ENCODE assay signal across 2 cellular contexts in the genomic region with DNA sequence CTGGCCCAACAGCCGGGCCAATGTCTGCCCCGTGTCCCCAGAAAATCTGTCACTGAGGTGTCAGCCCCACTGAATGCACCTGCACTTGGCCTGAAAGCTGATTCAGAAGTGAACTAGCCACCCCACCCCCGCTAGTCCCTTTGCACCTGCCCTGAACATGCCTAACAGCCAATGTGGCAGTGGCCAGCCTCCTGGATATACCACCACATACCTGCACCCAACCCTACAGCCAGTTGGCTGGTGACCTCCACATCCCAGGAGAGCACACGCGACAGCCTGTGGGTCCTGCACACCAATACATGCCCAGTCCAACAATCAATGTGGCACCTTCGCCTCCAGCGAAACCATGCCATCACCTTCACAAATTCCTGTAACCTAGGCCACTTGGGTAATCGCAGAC.
TF ChIP-seq lines count a peak whose summit lies in the region.

No MANE protein-coding gene starts in this region.

TF ChIP-seq in H1, 55 proteins besides CTCF, POLR2A, EP300 and RAD21 (continued from another document):
- TF ChIP-seq, protein P1, sequence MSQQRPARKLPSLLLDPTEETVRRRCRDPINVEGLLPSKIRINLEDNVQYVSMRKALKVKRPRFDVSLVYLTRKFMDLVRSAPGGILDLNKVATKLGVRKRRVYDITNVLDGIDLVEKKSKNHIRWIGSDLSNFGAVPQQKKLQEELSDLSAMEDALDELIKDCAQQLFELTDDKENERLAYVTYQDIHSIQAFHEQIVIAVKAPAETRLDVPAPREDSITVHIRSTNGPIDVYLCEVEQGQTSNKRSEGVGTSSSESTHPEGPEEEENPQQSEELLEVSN (IDR thresholded peaks at IDR 0.05): no peak
- TF ChIP-seq HDAC6 (IDR thresholded peaks at IDR 0.05; ENCODE audit: low read depth, low read length) (no peak), RBBP5 (IDR thresholded peaks at IDR 0.05; ENCODE audit: borderline replicate concordance, low read depth, low read length) (no peak), POU5F1 (IDR thresholded peaks at IDR 0.05; ENCODE audit: low read depth, low read length) (no peak), EZH2 (IDR thresholded peaks at IDR 0.05; ENCODE audit: low read depth, low read length, severe bottlenecking) (no peak), MAFK (IDR thresholded peaks at IDR 0.05; ENCODE audit: low read depth, low read length) (no peak), SIX5 (IDR thresholded peaks at IDR 0.05; ENCODE audit: low read depth, low read length) (no peak), SP1 (IDR thresholded peaks at IDR 0.05; ENCODE audit: low read depth, low read length) (no peak), JUN (IDR thresholded peaks at IDR 0.05; ENCODE audit: low read depth, low read length) (no peak)

TF ChIP-seq in HEK293T, 16 proteins besides CTCF, POLR2A, EP300 and RAD21 (continued from another document):
- TF ChIP-seq ZNF384 (IDR thresholded peaks at IDR 0.05): no peak
- TF ChIP-seq ELF4 (IDR thresholded peaks at IDR 0.05): no peak
- no peak for TF ChIP-seq FOXM1 (IDR thresholded peaks at IDR 0.05; ENCODE audit: borderline replicate concordance)
- TF ChIP-seq HDGF (IDR thresholded peaks at IDR 0.05; ENCODE audit: borderline replicate concordance): no peak
- no peak for TF ChIP-seq FOXK2 (IDR thresholded peaks at IDR 0.05)
- no peak for TF ChIP-seq TARDBP (IDR thresholded peaks at IDR 0.05)
- no peak for TF ChIP-seq FOXA1 (IDR thresholded peaks at IDR 0.05)
- no peak for TF ChIP-seq ARNT (IDR thresholded peaks at IDR 0.05)
- no peak for TF ChIP-seq CTBP1 (IDR thresholded peaks at IDR 0.05; ENCODE audit: borderline replicate concordance)
- no peak for TF ChIP-seq BHLHE40 (IDR thresholded peaks at IDR 0.05; ENCODE audit: borderline replicate concordance)
- TF ChIP-seq L3MBTL2 (conservative IDR thresholded peaks at IDR 0.05): no peak
TF ChIP-seq in HEK293T: peak in this region for 0.
